Comparison of ENCODE assay signal across 14 cellular contexts in genomic region chr14:34050606-34051005, GRCh38.
"Had no signal": no experiment of that assay in that cellular context is flagged by ENCODE, and none has a peak within 500 bp of the region (broad histone marks: within the 10 kb centered on the region; RNA-seq: fewer than 3 reads in every experiment).

No MANE protein-coding gene starts in this region.

- H3K4me3 ChIP-seq: left ventricle myocardium inferior, neural progenitor cell, pancreas had no signal

- H3K4me3 Mint-ChIP-seq: endodermal cell; neural progenitor cell; stimulated activated naive CD8-positive, alpha-beta T cell treated with anti-CD3 and anti-CD28 coated beads, Interleukin-15, Interleukin-2, amounts not matched to agents 100 ng/mL and 50 ng/mL, for 24 hours had no signal

- H3K9me3 ChIP-seq: left ventricle myocardium inferior, pancreas had no signal

- H3K27ac ChIP-seq: left ventricle myocardium inferior, neural progenitor cell, pancreas, WERI-Rb-1 had no signal

- H3K27ac Mint-ChIP-seq: endodermal cell; neural progenitor cell; stimulated activated naive CD8-positive, alpha-beta T cell treated with anti-CD3 and anti-CD28 coated beads, Interleukin-15, Interleukin-2, amounts not matched to agents 100 ng/mL and 50 ng/mL, for 24 hours had no signal

- ATAC-seq: pancreas had no signal

- DNase-seq: activated CD4-positive, alpha-beta T cell treated with anti-CD3 and anti-CD28 coated beads for 4 hours; activated CD8-positive, alpha-beta memory T cell treated with anti-CD3 and anti-CD28 coated beads for 24 hours; activated naive CD4-positive, alpha-beta T cell treated with anti-CD3 and anti-CD28 coated beads, Interleukin-2, amount 50 U/mL, for 16 hours; amygdala; endodermal cell; head of caudate nucleus; left ventricle myocardium inferior; pancreas; stimulated activated CD4-positive, alpha-beta T cell treated with anti-CD3 and anti-CD28 coated beads, Interleukin-15, amount 100 ng/mL, for 24 hours; stimulated activated CD4-positive, alpha-beta T cell treated with anti-CD3 and anti-CD28 coated beads, Interleukin-4, amount 100 ng/mL, for 24 hours; WERI-Rb-1 had no signal

- FAIRE-seq: islet of Langerhans, pancreas had no signal

- H3K36me3 ChIP-seq: left ventricle myocardium inferior, neural progenitor cell, pancreas, WERI-Rb-1 had no signal

- H3K27me3 ChIP-seq: neural progenitor cell, pancreas had no signal

- H3K9me3 Mint-ChIP-seq: endodermal cell; stimulated activated naive CD8-positive, alpha-beta T cell treated with anti-CD3 and anti-CD28 coated beads, Interleukin-15, Interleukin-2, amounts not matched to agents 100 ng/mL and 50 ng/mL, for 24 hours had no signal

- H3K4me1 ChIP-seq: neural progenitor cell, pancreas had no signal

- H3K36me3 Mint-ChIP-seq: neural progenitor cell had no signal

- H3K4me2 ChIP-seq: neural progenitor cell had no signal
